In genomic region chr4:82761249-82761648, GRCh38 we compare ENCODE assay signal across 19 cellular contexts.
"Had no signal": no experiment of that assay in that cellular context is flagged by ENCODE, and none has a peak within 500 bp of the region (broad histone marks: within the 10 kb centered on the region; RNA-seq: fewer than 3 reads in every experiment).

No MANE protein-coding gene starts in this region.

- H3K27ac ChIP-seq: breast epithelium, epithelial cell of prostate, parathyroid adenoma, upper lobe of right lung had no signal

- H3K4me3 ChIP-seq: breast epithelium, mucosa of descending colon, smooth muscle cell, upper lobe of right lung had no signal

- H3K4me1 ChIP-seq: breast epithelium, parathyroid adenoma, upper lobe of right lung had no signal

- FAIRE-seq: frontal cortex had no signal

- DNase-seq: activated CD4-positive, alpha-beta T cell treated with anti-CD3 and anti-CD28 coated beads, Interleukin-2, amount 10 ng/mL, durations not matched to agents 7 days and 5 days; activated CD8-positive, alpha-beta memory T cell treated with anti-CD3 and anti-CD28 coated beads, Interleukin-2, amount 50 U/mL, for 4 hours; activated naive CD4-positive, alpha-beta T cell treated with anti-CD3 and anti-CD28 coated beads for 36 hours; activated T-cell treated with anti-CD3 and anti-CD28 coated beads, Interleukin-2, amount 50 U/mL, for 4 hours; aorta; immature natural killer cell; kidney glomerular epithelial cell; mucosa of descending colon; naive B cell; stimulated activated CD4-positive, alpha-beta T cell treated with anti-CD3 and anti-CD28 coated beads, Interleukin-4, amount 100 ng/mL, for 24 hours; upper lobe of right lung had no signal

- H3K27me3 ChIP-seq: breast epithelium, upper lobe of right lung had no signal

- ATAC-seq: activated CD4-positive, CD25-positive, alpha-beta regulatory T cell treated with anti-CD3 and anti-CD28 coated beads, Interleukin-2, amount 50 U/mL, for 24 hours; activated T-cell treated with anti-CD3 and anti-CD28 coated beads, Interleukin-2, amount 50 U/mL, for 4 hours; mucosa of descending colon; sciatic nerve; stimulated activated effector memory CD8-positive, alpha-beta T cell treated with anti-CD3 and anti-CD28 coated beads, Interleukin-12 subunit alpha, Interleukin-12 subunit beta, amount 100 ng/mL, for 72 hours; upper lobe of right lung had no signal

- H3K36me3 ChIP-seq: breast epithelium, upper lobe of right lung had no signal
